In the genomic region with DNA sequence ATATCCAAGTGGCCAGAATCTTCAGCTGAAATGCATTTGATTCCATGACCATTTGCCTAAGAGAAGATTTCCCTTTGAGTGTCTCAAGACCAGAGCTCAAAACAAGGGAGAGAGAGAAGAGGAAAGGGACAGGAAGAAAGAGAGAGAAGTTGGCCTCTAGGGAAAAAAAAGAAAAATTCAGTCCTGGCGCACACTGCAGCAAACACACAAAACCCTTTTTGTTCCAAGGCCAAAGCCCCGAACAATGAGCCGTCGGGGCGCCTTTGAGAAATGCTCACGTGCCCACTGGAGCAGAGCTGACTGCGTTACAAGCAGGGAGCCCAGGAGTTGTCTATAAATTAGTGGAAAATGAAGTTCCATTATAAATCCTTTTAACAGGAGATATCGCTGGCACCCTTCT, we compare ENCODE assay signal across 24 cellular contexts. TPM values are rescaled to one million over a fixed set of nuclear protein-coding genes. Genes with fewer than 3 reads are reported as not detected.
DNase-seq lines count a peak whose midpoint lies in the region; ATAC-seq and TF ChIP-seq lines count a peak whose summit lies in the region.
"Had no signal": no experiment of that assay in that cellular context is flagged by ENCODE, and none has a peak within 500 bp of the region (broad histone marks: within the 10 kb centered on the region; RNA-seq: fewer than 3 reads in every experiment).

No MANE protein-coding gene starts in this region.

- no peak for TF ChIP-seq RAD21 in Ishikawa (IDR thresholded peaks at IDR 0.05; ENCODE audit: low read depth)

- peak; percentile 56 for DNase-seq in ecto neural progenitor cell (ENCODE audit: low spot score)
- DNase-seq in midbrain (lab: John Stamatoyannopoulos, UW): peak; percentile 85
- peak in 45 of 49 donors; percentile 10 to 85 (median 64) for DNase-seq in substantia nigra (lab: John Stamatoyannopoulos, UW)
- no peak for DNase-seq in epidermal melanocyte (ENCODE audit: insufficient read length, low spot score)
- DNase-seq in MG63: no peak
- DNase-seq: activated CD4-positive, alpha-beta memory T cell treated with anti-CD3 and anti-CD28 coated beads for 36 hours; activated CD8-positive, alpha-beta memory T cell treated with anti-CD3 and anti-CD28 coated beads, Interleukin-2, amount 50 U/mL, for 48 hours; CD4-positive, CD25-positive, alpha-beta regulatory T cell; DMS 273 treated with DMSO at 0.1 percent for 48 hours; effector memory CD4-positive, alpha-beta T cell; foreskin keratinocyte; islet precursor cell; lower lobe of right lung; NCI-H146; NCI-H526 treated with DMSO at 0.1 percent for 48 hours; stimulated activated naive CD8-positive, alpha-beta T cell treated with anti-CD3 and anti-CD28 coated beads, Interleukin-15, Interleukin-2, amounts not matched to agents 100 U/mL and 50 U/mL, for 24 hours; tibial artery had no signal

- no peaks in the 10 kb centered on the region for H3K9me3 ChIP-seq in MG63
- H3K9me3 ChIP-seq: lower lobe of right lung, tibial artery had no signal

- H3K4me3 ChIP-seq in MG63: no peak overlapping the region
- H3K4me3 ChIP-seq: lower lobe of right lung, tibial artery had no signal

- H3K27ac ChIP-seq in substantia nigra (ENCODE audit: low read depth, low read length, poor library complexity, severe bottlenecking): peak overlapping the region; percentile 85
- H3K27ac ChIP-seq: foreskin keratinocyte, KMS-11, lower lobe of right lung, tibial artery had no signal

- no peaks in the 10 kb centered on the region for H3K27me3 ChIP-seq in MG63
- H3K27me3 ChIP-seq: foreskin keratinocyte, tibial artery had no signal

- ATAC-seq in GM18517 (IDR thresholded peaks at IDR 0.05; ENCODE audit: unreplicated experiment) (no peak), HG03196 (IDR thresholded peaks at IDR 0.05; ENCODE audit: unreplicated experiment) (no peak)
- ATAC-seq: activated CD4-positive, CD25-positive, alpha-beta regulatory T cell treated with anti-CD3 and anti-CD28 coated beads, Interleukin-2, amount 50 U/mL, for 24 hours; esophagus mucosa; foreskin keratinocyte; lower lobe of right lung; stimulated activated naive CD8-positive, alpha-beta T cell treated with anti-CD3 and anti-CD28 coated beads, Interleukin-15, Interleukin-2, amounts not matched to agents 100 U/mL and 50 U/mL, for 24 hours had no signal

- no peak for TF ChIP-seq EP300 in Ishikawa (IDR thresholded peaks at IDR 0.05; ENCODE audit: borderline replicate concordance)

- H3K36me3 ChIP-seq in MG63: no peaks in the 10 kb centered on the region
- H3K36me3 ChIP-seq: lower lobe of right lung, tibial artery had no signal

TF ChIP-seq in Ishikawa, 13 proteins besides CTCF, POLR2A, EP300 and RAD21:
- no peak for TF ChIP-seq EGR1 (IDR thresholded peaks at IDR 0.05)
- TF ChIP-seq, protein P1, sequence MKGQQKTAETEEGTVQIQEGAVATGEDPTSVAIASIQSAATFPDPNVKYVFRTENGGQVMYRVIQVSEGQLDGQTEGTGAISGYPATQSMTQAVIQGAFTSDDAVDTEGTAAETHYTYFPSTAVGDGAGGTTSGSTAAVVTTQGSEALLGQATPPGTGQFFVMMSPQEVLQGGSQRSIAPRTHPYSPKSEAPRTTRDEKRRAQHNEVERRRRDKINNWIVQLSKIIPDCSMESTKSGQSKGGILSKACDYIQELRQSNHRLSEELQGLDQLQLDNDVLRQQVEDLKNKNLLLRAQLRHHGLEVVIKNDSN (IDR thresholded peaks at IDR 0.05): peak; percentile 47; the same call in 1 of the 2 replicates

RNA-seq across cellular contexts. Expression of a gene that starts 32.0 kb away (rescaled TPM):
- not detected in 2 replicates for total RNA-seq in MG63 (2014; rRNA removed; shearing (Covaris generic); ENCODE audit: low replicate concordance)
- total RNA-seq: activated CD4-positive, alpha-beta memory T cell treated with anti-CD3 and anti-CD28 coated beads for 36 hours; activated T-helper 2 cell treated with anti-CD3 and anti-CD28 coated beads, Interferon-gamma antibody, Interleukin-2, Interleukin-4, amounts not matched to agents 10 μg/mL and 5 μg/mL and 100 μg/mL, durations not matched to agents 14 hours and 24 hours and 36 hours; CD4-positive, CD25-positive, alpha-beta regulatory T cell had no signal

Comparison
In these comparisons a context has a peak if more than half of its experiments do, and no peak if none do; other contexts are left out.
1. DNase-seq: peak in ecto neural progenitor cell (single experiment), midbrain (single experiment) and substantia nigra (45 of 49); none in epidermal melanocyte (single experiment) and MG63 (single experiment).